ENCODE assay signal across 8 cellular contexts in the genomic region with DNA sequence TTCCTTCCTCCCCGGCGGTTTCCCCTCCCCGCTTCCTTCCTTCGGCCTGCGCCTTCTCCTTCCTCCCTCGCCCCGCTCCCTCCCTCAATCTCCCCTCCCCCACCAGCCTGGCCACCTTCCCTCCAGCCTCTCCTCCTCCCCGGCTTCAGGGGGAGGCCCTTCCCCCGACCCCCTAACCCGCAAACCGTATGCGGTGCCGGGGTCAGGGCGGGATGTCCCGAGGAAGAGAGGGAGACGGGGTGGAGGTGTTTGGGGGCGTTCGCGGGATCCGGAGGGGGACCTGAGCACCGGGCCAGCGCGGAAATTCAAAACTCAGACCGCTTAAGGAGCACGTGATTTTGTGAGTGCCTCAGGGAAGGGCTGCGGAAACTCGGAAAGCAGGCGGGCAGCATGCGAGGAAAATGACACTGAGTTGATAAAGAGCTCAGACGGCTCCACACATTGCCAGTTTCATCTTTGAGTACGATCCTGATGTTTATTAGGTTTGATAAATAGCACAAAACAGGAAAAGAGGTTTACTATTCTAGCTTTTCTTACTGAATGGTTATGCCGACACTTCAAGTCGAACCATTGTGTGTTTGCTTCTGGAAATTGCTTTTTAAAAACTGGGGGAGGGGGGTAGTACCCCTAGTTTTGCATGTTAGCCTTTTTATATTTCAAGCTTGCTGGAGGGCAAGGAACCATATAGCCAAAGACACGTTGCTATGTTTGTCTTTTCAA. TPM values are rescaled to one million over a fixed set of nuclear protein-coding genes. Genes with fewer than 3 reads are reported as not detected.
A peak's percentile ranks its signal among the peaks of the same experiment; 100 is the strongest.
DNase-seq lines count a peak whose midpoint lies in the region; ATAC-seq, FAIRE-seq and TF ChIP-seq lines count a peak whose summit lies in the region.

No MANE protein-coding gene starts in this region.

- POLR2A ChIA-PET in K562 (lab: Yijun Ruan, JAX), result interaction anchor here (0.6 to 0.7 kb wide), 2 partner anchors 20 to 49 kb away, joined by 3 read pairs; no protein-coding TSS in a partner anchor

- CTCF ChIA-PET in K562 (lab: Yijun Ruan, JAX; ENCODE audit: low intra/inter-chr PET ratio), result no interaction called here

- H3K9me1 ChIP-seq in K562 (ENCODE audit: control insufficient read depth, insufficient read depth, low read length), result no peaks in the 10 kb centered on the region

- TSS peak; percentile 73 for BruUV-seq in K562 (replicated peaks; lab: Mats Ljungman, UMichigan)

- H3K4me1 ChIP-seq in K562 (replicated peaks in 1 of 2; ENCODE audit: control insufficient read depth in 2 of 2, insufficient read depth in 2 of 2, low read length in 2 of 2), result peaks cover 17 to 47% of the 10 kb centered on the region in 2 experiments; a peak in 4 of 5 replicates
- peaks cover 40% of the 10 kb centered on the region for H3K4me1 ChIP-seq in iPS-20b (ENCODE audit: insufficient read depth, low read length)
- H3K4me1 ChIP-seq in spleen, result peaks cover 9 to 79% (median 59%) of the 10 kb centered on the region in 6 donors

- intact Hi-C loops in K562 (cut with micrococcal nuclease), result loop anchor here (2.0 kb wide), 1 partner anchor 195 kb away; the partner anchor contains the start of gene FANCC
- intact Hi-C loops in spleen (cut with DNase I; ENCODE audit: low total_unique reads), result no loop called here

- H3K27me3 ChIP-seq in K562 (ENCODE audit: control insufficient read depth in 2 of 2, insufficient read depth in 2 of 2, low read length in 2 of 2) (no peaks in the 10 kb centered on the region), iPS-20b (ENCODE audit: insufficient read depth, low read length) (peaks cover 55% of the 10 kb centered on the region), spleen (replicated peaks in 1 of 7) (peaks cover 0 to 100% (median 44%) of the 10 kb centered on the region in 7 donors)

- peak overlapping the region; percentile 73 for H3K4me3 ChIP-seq in Jurkat, Clone E6-1 (ENCODE audit: low read length)
- peak overlapping the region; percentile 84 for H3K4me3 ChIP-seq in K562
- H3K4me3 ChIP-seq in iPS-20b (ENCODE audit: low read length), result peak overlapping the region; percentile 96
- peak overlapping the region; percentile 53 to 89 (median 70) for H3K4me3 ChIP-seq in spleen

- H3K27ac ChIP-seq in K562 (ENCODE audit: extremely low read depth, low read depth, low read length) (peak overlapping the region; percentile 97), iPS-20b (ENCODE audit: low read length) (peak overlapping the region; percentile 59), spleen (peak overlapping the region; percentile 55 to 90 (median 87))

- peak overlapping the region; percentile 91 for H2AFZ ChIP-seq in K562 (ENCODE audit: low read depth, low read length)

- in situ Hi-C loops in SK-MEL-5 (cut with HindIII; ENCODE audit: low pct_unique_long_range_greater_than_20kb, low sequenced_read_pairs), result no loop called here
- in situ Hi-C loops in K562 (cut with MboI), result no loop called here

- H3K9me3 ChIP-seq in K562 (replicated peaks; ENCODE audit: control insufficient read depth, insufficient read depth, low read depth, low read length) (no peaks in the 10 kb centered on the region), iPS-20b (ENCODE audit: insufficient read depth, low read depth, low read length) (no peaks in the 10 kb centered on the region), spleen (no peaks in the 10 kb centered on the region)

- DNase-seq in DMS53 (lab: John Stamatoyannopoulos, UW), result peak; percentile 78
- no peak for DNase-seq in Jurkat, Clone E6-1 (ENCODE audit: low read depth, low spot score)
- peak; percentile 81 for DNase-seq in SK-MEL-5 (ENCODE audit: low read depth, low spot score)
- DNase-seq in K562 (ENCODE audit: extremely low read depth in 1 of 4, low spot score in 3 of 4), result peak in 1 of 4 experiments; percentile 83
- peak; percentile 90 for DNase-seq in spleen
- DNase-seq in occipital lobe (lab: John Stamatoyannopoulos, UW), result no peak
- no peak for DNase-seq in inferior parietal cortex (ENCODE audit: extremely low spot score)

- H3K4me2 ChIP-seq in K562 (ENCODE audit: insufficient read depth, low read length), result peak overlapping the region; percentile 91

- TF ChIP-seq CTCF in K562 (IDR thresholded peaks at IDR 0.05 in 2 of 3, conservative IDR thresholded peaks at IDR 0.05 in 1 of 3; ENCODE audit: insufficient read depth in 2 of 3, low read depth in 1 of 3, low read length in 3 of 3) (no peak), spleen (IDR thresholded peaks at IDR 0.05 in 8 of 11, conservative IDR thresholded peaks at IDR 0.05 in 3 of 11) (no peak)

- no peak for TF ChIP-seq RAD21 in K562 (CRISPR knock-in tag; conservative IDR thresholded peaks at IDR 0.05 in 1 of 2, IDR thresholded peaks at IDR 0.05 in 1 of 2)

- H3K9ac ChIP-seq in K562 (ENCODE audit: insufficient read depth in 1 of 2, low read depth in 2 of 2, low read length in 2 of 2) (peak overlapping the region; percentile 94 to 99), iPS-20b (ENCODE audit: low read depth, low read length) (peak overlapping the region; percentile 76)

- H3K79me2 ChIP-seq in K562 (ENCODE audit: control insufficient read depth, insufficient read depth, low read length), result peaks cover 51% of the 10 kb centered on the region

- FAIRE-seq in K562 (lab: Jason Lieb, UNC), result peak; percentile 57

- peak; percentile 9 for ATAC-seq in K562

- H4K20me1 ChIP-seq in K562 (replicated peaks; ENCODE audit: control insufficient read depth, insufficient read depth, low read length), result no peaks in the 10 kb centered on the region

- TF ChIP-seq EP300 in K562 (IDR thresholded peaks at IDR 0.05; ENCODE audit: low read length), result no peak

- TF ChIP-seq POLR2A in K562 (conservative IDR thresholded peaks at IDR 0.05) (peak; percentile 77), spleen (IDR thresholded peaks at IDR 0.05) (no peak)

- WGBS in K562 (ENCODE audit: insufficient coverage, low coverage, missing lambda C conversion rate), result 1% methylated on average over 24 of the region's 34 CpGs
- WGBS in spleen, 5 donors, result 2 to 4% (median 3%) methylated on average over 27 to 34 of the region's 34 CpGs

- no peaks in the 10 kb centered on the region; the same call in 2 of the 3 replicates for H3K36me3 ChIP-seq in K562 (ENCODE audit: control insufficient read depth, insufficient read depth, low read length)
- no peaks in the 10 kb centered on the region for H3K36me3 ChIP-seq in iPS-20b (ENCODE audit: insufficient read depth, low read depth, low read length)
- no peaks in the 10 kb centered on the region for H3K36me3 ChIP-seq in spleen

TF ChIP-seq in K562, 482 proteins besides CTCF, POLR2A, EP300 and RAD21 (continues in another document):
- TF ChIP-seq POLR3A (IDR thresholded peaks at IDR 0.05; ENCODE audit: borderline replicate concordance, extremely low read depth, insufficient read depth, insufficient read length) (no peak), BDP1 (IDR thresholded peaks at IDR 0.05; ENCODE audit: insufficient read depth, insufficient read length) (no peak), ZKSCAN1 (IDR thresholded peaks at IDR 0.05; ENCODE audit: low read depth, low read length) (no peak), RBM22 (IDR thresholded peaks at IDR 0.05; ENCODE audit: low read depth, low read length, poor library complexity, severe bottlenecking) (peak; percentile 45), ARNT (IDR thresholded peaks at IDR 0.05) (no peak), SIX5 (IDR thresholded peaks at IDR 0.05; ENCODE audit: borderline replicate concordance in 1 of 2, insufficient read depth in 1 of 2, low read depth in 1 of 2, low read length in 2 of 2) (no peak), NR2C1 (IDR thresholded peaks at IDR 0.05) (no peak), NR2C1 (tag; IDR thresholded peaks at IDR 0.05) (no peak), ZFPM2 (CRISPR knock-in tag; IDR thresholded peaks at IDR 0.05) (no peak), GTF2E2 (tag; IDR thresholded peaks at IDR 0.05) (no peak), SIN3B (IDR thresholded peaks at IDR 0.05; ENCODE audit: low read depth) (no peak), POU5F1 (IDR thresholded peaks at IDR 0.05; ENCODE audit: borderline replicate concordance, low read depth, low read length, partially characterized antibody) (no peak)
- TF ChIP-seq, protein P1, sequence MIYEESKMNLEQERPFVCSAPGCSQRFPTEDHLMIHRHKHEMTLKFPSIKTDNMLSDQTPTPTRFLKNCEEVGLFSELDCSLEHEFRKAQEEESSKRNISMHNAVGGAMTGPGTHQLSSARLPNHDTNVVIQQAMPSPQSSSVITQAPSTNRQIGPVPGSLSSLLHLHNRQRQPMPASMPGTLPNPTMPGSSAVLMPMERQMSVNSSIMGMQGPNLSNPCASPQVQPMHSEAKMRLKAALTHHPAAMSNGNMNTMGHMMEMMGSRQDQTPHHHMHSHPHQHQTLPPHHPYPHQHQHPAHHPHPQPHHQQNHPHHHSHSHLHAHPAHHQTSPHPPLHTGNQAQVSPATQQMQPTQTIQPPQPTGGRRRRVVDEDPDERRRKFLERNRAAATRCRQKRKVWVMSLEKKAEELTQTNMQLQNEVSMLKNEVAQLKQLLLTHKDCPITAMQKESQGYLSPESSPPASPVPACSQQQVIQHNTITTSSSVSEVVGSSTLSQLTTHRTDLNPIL (CRISPR knock-in tag; IDR thresholded peaks at IDR 0.05), result no peak

RNA-seq across cellular contexts. Expression of gene PTCH1, which starts 5.4 kb away (rescaled TPM):
- 1.2 TPM for polyA plus RNA-seq in Jurkat, Clone E6-1 (2012; ENCODE audit: insufficient read depth, insufficient read length)
- 3.8 and 9.1 TPM in 2 replicates for total RNA-seq in SK-MEL-5 (2014; rRNA removed; shearing (Covaris generic))
- 7.9 and 22.5 TPM in 2 replicates for polyA plus RNA-seq in SK-MEL-5 (2015; cell fraction: cytosol; rRNA removed)
- 16.5 and 62.1 TPM in 2 replicates for polyA plus RNA-seq in SK-MEL-5 (2015; cell fraction: nucleus; rRNA removed)
- total RNA-seq in K562 (2011; cell fraction: chromatin; rRNA removed; ENCODE audit: low replicate concordance), result 48.5 and 59.3 TPM in 2 replicates
- total RNA-seq in K562 (2011; cell fraction: nucleolus; rRNA removed), result 20.2 and 20.4 TPM in 2 replicates
- 28.4 and 48.7 TPM in 2 replicates for total RNA-seq in K562 (2011; cell fraction: nucleoplasm; rRNA removed)
- 3.9 and 4.5 TPM in 2 replicates for total RNA-seq in K562 (2014; rRNA removed)
- 5.2 and 5.5 TPM in 2 replicates for total RNA-seq in K562 (2014; rRNA removed; fragmentation: Illumina TruSeq; extraction: Trizol)
- 3.4 and 3.6 TPM in 2 replicates for total RNA-seq in K562 (2015; rRNA removed; fragmentation: Illumina TruSeq; extraction: Trizol)
- total RNA-seq in K562 (2021), result 9.9 and 13.9 TPM in 2 replicates
- polyA plus RNA-seq in K562 (2011; rRNA removed), result 2.3 and 4.2 TPM in 2 replicates
- polyA plus RNA-seq in K562 (2011; cell fraction: cytosol; rRNA removed), result 2.4 and 3.4 TPM in 2 replicates
- polyA plus RNA-seq in K562 (2011; cell fraction: nucleus; rRNA removed), result 8.8 and 13.0 TPM in 2 replicates
- polyA plus RNA-seq in K562 (2012), result 3.5 and 6.1 TPM in 2 replicates
- polyA plus RNA-seq in K562 (2014; fragmentation: Illumina TruSeq; extraction: Trizol), result 5.8 and 8.2 TPM in 2 replicates
- under 1 TPM; 0.70 to 0.80 TPM for polyA plus RNA-seq in K562 (2014; fragmentation: Nextera tagmentation; extraction: Ambion mirVana)
- polyA plus RNA-seq in K562 (2014; rRNA removed), result 2.8 and 3.8 TPM in 2 replicates
- polyA minus RNA-seq in K562 (2011; rRNA and poly(A)+ RNA removed), result 11.2 and 11.8 TPM in 2 replicates
- 4.7 and 12.2 TPM in 2 replicates for polyA minus RNA-seq in K562 (2011; cell fraction: cytosol; rRNA and poly(A)+ RNA removed)
- 8.2 and 13.9 TPM in 2 replicates for polyA minus RNA-seq in K562 (2011; cell fraction: nucleus; rRNA and poly(A)+ RNA removed)
- total RNA-seq in spleen, result 10 to 100 TPM; 10.8 to 32.1 (median 12.4) TPM
- 1 to 10 TPM in 2 of 3 donors, under 1 TPM in 1; 0.70 to 2.1 (median 1.5) TPM for polyA plus RNA-seq in spleen
- total RNA-seq in occipital lobe, result 8.3 TPM

Comparison
In these comparisons a context has a peak if more than half of its experiments do, and no peak if none do; other contexts are left out.
1. DNase-seq: peak in DMS53 (single experiment), SK-MEL-5 (single experiment) and spleen (single experiment); none in Jurkat, Clone E6-1 (single experiment), occipital lobe (single experiment) and inferior parietal cortex (single experiment).
2. Peak in every context shown above with its lines, with median percentiles within 50 percentile points of each other: H3K4me3 ChIP-seq and H3K27ac ChIP-seq.